Comparison of ENCODE assay signal across 26 cellular contexts in the genomic region with DNA sequence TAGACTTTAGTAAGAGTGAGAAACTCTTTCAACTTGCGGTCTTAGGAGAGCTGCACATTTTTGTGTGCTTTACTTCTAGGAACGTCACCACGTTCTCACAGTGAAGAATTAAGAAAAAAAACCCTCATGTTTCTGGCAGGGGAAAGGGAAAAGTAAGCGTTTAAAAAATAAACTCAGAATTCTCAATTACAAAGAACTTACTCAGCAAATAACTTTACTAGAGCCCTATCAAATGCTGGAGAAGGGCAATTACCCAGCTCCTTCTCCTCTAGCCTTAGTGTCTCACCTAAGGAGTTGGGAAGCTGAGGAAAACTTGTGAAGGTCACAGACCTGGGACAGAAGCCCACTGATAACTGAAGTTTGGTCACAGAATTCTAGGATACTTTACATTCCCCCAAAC.
DNase-seq lines count a peak whose midpoint lies in the region; ATAC-seq, FAIRE-seq and TF ChIP-seq lines count a peak whose summit lies in the region.
"Had no signal": no experiment of that assay in that cellular context is flagged by ENCODE, and none has a peak within 500 bp of the region (broad histone marks: within the 10 kb centered on the region; RNA-seq: fewer than 3 reads in every experiment).

No MANE protein-coding gene starts in this region.

- no peak overlapping the region for H3K4ac ChIP-seq in H1 (replicated peaks; ENCODE audit: insufficient read length, low read depth, low read length)

- H3K18ac ChIP-seq in H1 (ENCODE audit: extremely low read depth, low read length): no peak overlapping the region

- H3K9me2 ChIP-seq in GM23338 (ENCODE audit: insufficient read depth): no peaks in the 10 kb centered on the region

- no peak overlapping the region for H3K4me2 ChIP-seq in A549
- no peak overlapping the region for H3K4me2 ChIP-seq in GM23338
- H3K4me2 ChIP-seq in H1 (ENCODE audit: insufficient read depth in 1 of 2, low read depth in 2 of 2, low read length in 2 of 2): no peak overlapping the region
- H3K4me2 ChIP-seq: BLaER1 had no signal

- no peaks in the 10 kb centered on the region for H3K36me3 ChIP-seq in GM23338 (ENCODE audit: insufficient read depth)
- H3K36me3 ChIP-seq in H1 (ENCODE audit: control insufficient read depth in 2 of 4, insufficient read depth in 4 of 4, low read length in 3 of 4): no peaks in the 10 kb centered on the region
- H3K36me3 ChIP-seq: BE2C, BLaER1 had no signal

- 80% methylated on average over 4 of the region's 4 CpGs for WGBS in A549 (ENCODE audit: missing lambda C conversion rate)
- 85% methylated on average over 4 of the region's 4 CpGs; no CpG with 5 or more reads in 1 of the 2 experiments for WGBS in H1 (ENCODE audit: extremely low coverage in 1 of 2, insufficient coverage in 1 of 2, insufficient read length in 1 of 2, insufficient replicate concordance in 2 of 2, low coverage in 1 of 2, low lambda C conversion rate in 2 of 2, missing lambda C conversion rate in 1 of 2), 2 experiments

- no peak overlapping the region for H2BK120ac ChIP-seq in H1 (replicated peaks; ENCODE audit: low read depth, low read length)

- no peak overlapping the region for H2BK15ac ChIP-seq in H1 (ENCODE audit: low read length)

- CTCF ChIA-PET in A549 (lab: Yijun Ruan, JAX) (no interaction called here), H1 (lab: Charles Lee; ENCODE audit: partially characterized antibody) (interaction anchor here (0.7 to 1.0 kb wide), 2 partner anchors 186 to 233 kb away, joined by 3 read pairs; no protein-coding TSS in a partner anchor)

- TF ChIP-seq RAD21 in A549 (conservative IDR thresholded peaks at IDR 0.05 in 1 of 2, IDR thresholded peaks at IDR 0.05 in 1 of 2): no peak
- TF ChIP-seq RAD21 in H1 (IDR thresholded peaks at IDR 0.05 in 1 of 2, conservative IDR thresholded peaks at IDR 0.05 in 1 of 2; ENCODE audit: low read depth in 2 of 2, low read length in 2 of 2): no peak

- H3K27me3 Mint-ChIP-seq in GM23338 (ENCODE audit: insufficient read depth, low read depth, poor library complexity): no peaks in the 10 kb centered on the region
- H3K27me3 Mint-ChIP-seq: CD4-positive, alpha-beta memory T cell; CD4-positive, CD25-positive, alpha-beta regulatory T cell; CD8-positive, alpha-beta memory T cell had no signal

- H3K79me2 ChIP-seq in GM23338 (replicated peaks; ENCODE audit: insufficient read depth) (no peaks in the 10 kb centered on the region), H1 (ENCODE audit: control insufficient read depth in 1 of 2, insufficient read depth in 2 of 2, low read length in 2 of 2) (no peaks in the 10 kb centered on the region)

- H3K23ac ChIP-seq in H1 (ENCODE audit: insufficient read length): no peak overlapping the region

- ATAC-seq in A549 (no peak), GM23338 (no peak), GM19455 (IDR thresholded peaks at IDR 0.05; ENCODE audit: unreplicated experiment) (no peak)
- ATAC-seq: GM12878 had no signal

- H4K20me1 ChIP-seq in GM23338 (replicated peaks; ENCODE audit: insufficient read depth) (no peaks in the 10 kb centered on the region), H1 (replicated peaks in 1 of 2; ENCODE audit: control insufficient read depth in 1 of 2, insufficient read depth in 2 of 2, low read length in 2 of 2) (no peaks in the 10 kb centered on the region)
- H4K20me1 ChIP-seq: BLaER1 had no signal

- no peaks in the 10 kb centered on the region for H3K79me1 ChIP-seq in H1 (ENCODE audit: low read depth, low read length)

- H3K27ac ChIP-seq in A549 (no peak overlapping the region), GM23338 (ENCODE audit: low read depth) (no peak overlapping the region), H1 (ENCODE audit: low read depth, low read length) (no peak overlapping the region)
- H3K27ac ChIP-seq: BLaER1 had no signal

- H3K4me3 Mint-ChIP-seq in GM23338: no peak overlapping the region
- H3K4me3 Mint-ChIP-seq: CD14-positive monocyte; CD4-positive, alpha-beta memory T cell; CD4-positive, CD25-positive, alpha-beta regulatory T cell; CD8-positive, alpha-beta memory T cell had no signal

- H4K91ac ChIP-seq in H1 (replicated peaks; ENCODE audit: insufficient read length, low read length): no peak overlapping the region

- TF ChIP-seq EP300 in A549 (IDR thresholded peaks at IDR 0.05) (no peak), H1 (IDR thresholded peaks at IDR 0.05; ENCODE audit: borderline replicate concordance in 1 of 2, low read depth in 2 of 2, low read length in 2 of 2) (no peak)

- H3K56ac ChIP-seq in H1 (replicated peaks; ENCODE audit: insufficient read length, low read depth, low read length): no peak overlapping the region

- no peak overlapping the region for H2BK20ac ChIP-seq in H1 (ENCODE audit: low read length)

- no peak for DNase-seq in A549 (ENCODE audit: low read depth in 1 of 2, low spot score in 1 of 2)
- DNase-seq in GM23338 (ENCODE audit: low spot score): no peak
- no peak for DNase-seq in H1 (ENCODE audit: low read depth in 1 of 2, low spot score in 2 of 2)
- no peak for DNase-seq in SHP77 treated with DMSO at 0.1 percent for 48 hours (lab: John Stamatoyannopoulos, UW)
- no peak for DNase-seq in T-helper 9 cell
- DNase-seq: 8988T; ACHN; BE2C; CD4-positive, alpha-beta memory T cell; CD4-positive, CD25-positive, alpha-beta regulatory T cell; CD8-positive, alpha-beta memory T cell; COR-L47; DMS 273 treated with DMSO at 0.1 percent for 48 hours; DMS153; DMS53; DMS79; DND-41; EL; GDM1 had no signal

- H3K14ac ChIP-seq in H1 (ENCODE audit: insufficient read length): no peak overlapping the region

- no peak overlapping the region for H4K5ac ChIP-seq in H1 (ENCODE audit: insufficient read length, low read depth, low read length)

- H3K23me2 ChIP-seq in H1 (ENCODE audit: low read depth, low read length): no peaks in the 10 kb centered on the region

- peak overlapping the region; percentile 6; the same call in 1 of the 2 replicates for H3K27ac Mint-ChIP-seq in GM23338
- H3K27ac Mint-ChIP-seq: CD14-positive monocyte; CD4-positive, alpha-beta memory T cell; CD4-positive, CD25-positive, alpha-beta regulatory T cell had no signal

- TF ChIP-seq POLR2A in A549 (IDR thresholded peaks at IDR 0.05; ENCODE audit: low read length) (no peak), H1 (IDR thresholded peaks at IDR 0.05; ENCODE audit: control extremely low read depth in 1 of 2, low read depth in 2 of 2, low read length in 2 of 2) (no peak)

- TF ChIP-seq CTCF in A549 (IDR thresholded peaks at IDR 0.05): no peak
- TF ChIP-seq CTCF in GM23338 (conservative IDR thresholded peaks at IDR 0.05; ENCODE audit: low read depth in 2 of 2): no peak
- TF ChIP-seq CTCF in H1 (IDR thresholded peaks at IDR 0.05; ENCODE audit: control extremely low read depth in 1 of 3, insufficient read depth in 1 of 3, low read depth in 1 of 3, low read length in 3 of 3): no peak

- FAIRE-seq in A549 (lab: Jason Lieb, UNC) (no peak), H1 (lab: Jason Lieb, UNC) (no peak)
- FAIRE-seq: A204.1, GM12878, GM12892, GM18507 had no signal

- no peak overlapping the region for H4K8ac ChIP-seq in H1 (ENCODE audit: extremely low read depth, insufficient read depth, low read length)

- POLR2A ChIA-PET in A549 (lab: Yijun Ruan, JAX): no interaction called here
- POLR2A ChIA-PET in H1 (lab: Charles Lee; ENCODE audit: partially characterized antibody): no interaction called here

- peak overlapping the region; percentile 20; the same call in 1 of the 2 replicates for H2AFZ ChIP-seq in GM23338
- H2AFZ ChIP-seq in H1 (ENCODE audit: low read length): peak overlapping the region; percentile 64; the same call in 1 of the 2 replicates

- no peak overlapping the region for H3K9ac ChIP-seq in H1 (replicated peaks in 1 of 4; ENCODE audit: extremely low read depth in 1 of 4, low read depth in 3 of 4, low read length in 3 of 4)
- H3K9ac ChIP-seq: BLaER1 had no signal

- H3K36me3 Mint-ChIP-seq in GM23338 (ENCODE audit: low read depth): no peaks in the 10 kb centered on the region
- H3K36me3 Mint-ChIP-seq: CD14-positive monocyte; CD4-positive, alpha-beta memory T cell; CD4-positive, CD25-positive, alpha-beta regulatory T cell had no signal

- no peak overlapping the region for H2BK12ac ChIP-seq in H1 (ENCODE audit: low read depth, low read length)

- H3K27me3 ChIP-seq in GM23338 (ENCODE audit: insufficient read depth) (no peaks in the 10 kb centered on the region), H1 (replicated peaks in 1 of 4; ENCODE audit: control insufficient read depth in 3 of 4, extremely low read depth in 1 of 4, insufficient read depth in 3 of 4, low read length in 3 of 4) (no peaks in the 10 kb centered on the region)
- H3K27me3 ChIP-seq: BE2C, BLaER1 had no signal

- H3K4me1 Mint-ChIP-seq in GM23338: no peaks in the 10 kb centered on the region
- H3K4me1 Mint-ChIP-seq: CD14-positive monocyte; CD4-positive, alpha-beta memory T cell; CD4-positive, CD25-positive, alpha-beta regulatory T cell; CD8-positive, alpha-beta memory T cell had no signal

- H3K9me3 ChIP-seq in A549: no peaks in the 10 kb centered on the region
- no peaks in the 10 kb centered on the region for H3K9me3 ChIP-seq in H1 (ENCODE audit: insufficient read depth in 2 of 2, low read depth in 1 of 2, low read length in 1 of 2)
- H3K9me3 ChIP-seq: BE2C, BLaER1 had no signal

- no peaks in the 10 kb centered on the region; the same call in 2 of the 3 replicates for H3K9me3 Mint-ChIP-seq in GM23338

- no peak overlapping the region for H2AK5ac ChIP-seq in H1 (ENCODE audit: low read depth, low read length)

- H3K4me1 ChIP-seq in A549 (peaks cover 4% of the 10 kb centered on the region; the same call in 1 of the 3 replicates), GM23338 (ENCODE audit: insufficient read depth) (no peaks in the 10 kb centered on the region), H1 (replicated peaks in 1 of 4; ENCODE audit: control insufficient read depth in 3 of 4, insufficient read depth in 4 of 4, low read length in 3 of 4) (no peaks in the 10 kb centered on the region)
- H3K4me1 ChIP-seq: BE2C, BLaER1 had no signal

- H3K4me3 ChIP-seq in A549: no peak overlapping the region
- H3K4me3 ChIP-seq in GM23338: no peak overlapping the region
- no peak overlapping the region for H3K4me3 ChIP-seq in H1 (ENCODE audit: extremely low read depth in 1 of 4, insufficient read depth in 2 of 4, low read depth in 3 of 4, low read length in 4 of 4)
- H3K4me3 ChIP-seq: BLaER1, GM12878 had no signal

- H2BK5ac ChIP-seq in H1 (ENCODE audit: low read depth, low read length): no peak overlapping the region

- no peaks in the 10 kb centered on the region for H3F3A ChIP-seq in GM23338 (replicated peaks; ENCODE audit: low read depth)

TF ChIP-seq in A549, 52 proteins besides CTCF, POLR2A, EP300 and RAD21:
- TF ChIP-seq CHD2 (IDR thresholded peaks at IDR 0.05; ENCODE audit: low read length, partially characterized antibody) (no peak), MAFK (IDR thresholded peaks at IDR 0.05; ENCODE audit: partially characterized antibody) (peak; percentile 54)

TF ChIP-seq in GM23338, 12 proteins besides CTCF, POLR2A, EP300 and RAD21 (continues in another document):
- TF ChIP-seq ZNF331 (CRISPR knock-in tag; IDR thresholded peaks at IDR 0.05; ENCODE audit: low read depth): no peak

TF ChIP-seq in H1, 55 proteins besides CTCF, POLR2A, EP300 and RAD21:
- no peak for TF ChIP-seq YY1 (IDR thresholded peaks at IDR 0.05; ENCODE audit: low read depth, low read length)
